ENCODE assay signal across 10 cellular contexts in the genomic region with DNA sequence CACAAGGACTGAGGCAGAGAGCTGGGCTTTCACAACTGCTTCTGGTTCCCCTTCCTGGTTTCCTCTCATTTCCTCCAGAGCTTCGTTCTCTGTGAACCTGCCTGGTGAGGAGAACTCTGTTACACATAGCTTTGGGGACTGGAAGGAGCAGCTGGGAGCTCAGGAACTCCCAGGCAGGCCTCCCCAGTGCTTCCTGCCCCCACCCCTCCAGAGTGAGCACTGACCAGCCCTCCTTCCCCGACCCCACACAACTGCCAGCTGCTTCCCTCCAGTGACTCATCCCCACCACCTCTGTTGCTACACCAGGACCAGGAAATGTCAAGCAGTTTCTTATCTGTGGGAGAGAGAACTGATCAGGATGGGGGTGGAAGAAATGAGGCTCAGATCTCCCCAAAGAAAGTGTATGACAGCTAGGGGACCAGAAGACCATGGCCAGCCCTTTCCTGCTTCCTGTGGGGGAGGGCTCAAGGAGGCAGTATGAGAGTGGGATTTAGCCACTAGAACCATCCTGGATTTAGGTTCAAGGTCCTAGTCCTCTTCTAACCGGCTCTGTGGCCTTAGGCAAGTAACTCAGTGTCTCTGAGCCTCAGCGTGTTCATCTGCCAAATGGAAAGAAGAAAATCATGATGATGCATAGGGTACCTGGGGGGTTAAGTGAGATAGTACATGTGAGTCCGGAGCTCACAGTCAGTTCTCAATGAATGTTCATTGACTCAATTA. TPM values are rescaled to one million over a fixed set of nuclear protein-coding genes. Genes with fewer than 3 reads are reported as not detected.
DNase-seq lines count a peak whose midpoint lies in the region; ATAC-seq and TF ChIP-seq lines count a peak whose summit lies in the region.
"Had no signal": no experiment of that assay in that cellular context is flagged by ENCODE, and none has a peak within 500 bp of the region (broad histone marks: within the 10 kb centered on the region; RNA-seq: fewer than 3 reads in every experiment).

No MANE protein-coding gene starts in this region.

- in situ Hi-C loops in astrocyte of the spinal cord (cut with HindIII; ENCODE audit: low sequenced_read_pairs) = no loop called here

- H3K9me3 ChIP-seq in right lobe of liver = no peaks in the 10 kb centered on the region

- TF ChIP-seq POLR2A in right lobe of liver (IDR thresholded peaks at IDR 0.05) = no peak

- peak overlapping the region; percentile 48 to 53 for H3K4me3 Mint-ChIP-seq in CD14-positive monocyte
- H3K4me3 Mint-ChIP-seq: stimulated activated naive CD8-positive, alpha-beta T cell treated with anti-CD3 and anti-CD28 coated beads, Interleukin-15, Interleukin-2, amounts not matched to agents 100 ng/mL and 50 ng/mL, for 24 hours had no signal

- peak; percentile 87 for DNase-seq in CD14-positive monocyte (ENCODE audit: low spot score)
- DNase-seq in Kasumi-1 (lab: John Stamatoyannopoulos, UW) = peak; percentile 99
- DNase-seq in astrocyte of the spinal cord (ENCODE audit: low read depth, low spot score) = peak; percentile 63
- DNase-seq in right lobe of liver = peak in 2 of 3 donors; percentile 60 to 80
- no peak for DNase-seq in DMS114 treated with DMSO at 0.1 percent for 48 hours (lab: John Stamatoyannopoulos, UW; ENCODE audit: unreplicated experiment)
- DNase-seq in stimulated activated CD8-positive, alpha-beta memory T cell treated with anti-CD3 and anti-CD28 coated beads, Interleukin-4, amount 100 ng/mL, for 48 hours = no peak

- TF ChIP-seq CTCF in CD14-positive monocyte (IDR thresholded peaks at IDR 0.05) = no peak
- no peak for TF ChIP-seq CTCF in astrocyte of the spinal cord (IDR thresholded peaks at IDR 0.05; ENCODE audit: low read depth, low read length)
- no peak for TF ChIP-seq CTCF in right lobe of liver (IDR thresholded peaks at IDR 0.05)

- peaks cover 0 to 5% (median 5%) of the 10 kb centered on the region in 3 donors for H3K27me3 Mint-ChIP-seq in CD14-positive monocyte (ENCODE audit: low read depth in 3 of 3)
- H3K27me3 Mint-ChIP-seq: stimulated activated naive CD8-positive, alpha-beta T cell treated with anti-CD3 and anti-CD28 coated beads, Interleukin-15, Interleukin-2, amounts not matched to agents 100 ng/mL and 50 ng/mL, for 24 hours had no signal

- H3K27ac ChIP-seq in right lobe of liver = peak overlapping the region in 1 of 3 donors; percentile 38

- peak overlapping the region; percentile 91 to 98 (median 95) for H3K27ac Mint-ChIP-seq in CD14-positive monocyte
- H3K27ac Mint-ChIP-seq: stimulated activated naive CD8-positive, alpha-beta T cell treated with anti-CD3 and anti-CD28 coated beads, Interleukin-15, Interleukin-2, amounts not matched to agents 100 ng/mL and 50 ng/mL, for 24 hours had no signal

- intact Hi-C loops in CD14-positive monocyte (cut with micrococcal nuclease) = loop anchor here (10.0 kb wide), 1 partner anchor 90 kb away; no protein-coding TSS in a partner anchor
- intact Hi-C loops in right lobe of liver (cut with DNase I) = no loop called here

- no peaks in the 10 kb centered on the region for H3K36me3 ChIP-seq in right lobe of liver

- peaks cover 0 to 4% of the 10 kb centered on the region in 2 donors for H3K27me3 ChIP-seq in right lobe of liver

- ATAC-seq in right lobe of liver = peak; percentile 59 to 80 (median 70)
- no peak for ATAC-seq in HG03571 (IDR thresholded peaks at IDR 0.05; ENCODE audit: unreplicated experiment)
- no peak for ATAC-seq in HG02973 (IDR thresholded peaks at IDR 0.05; ENCODE audit: unreplicated experiment)

- peaks cover 0 to 4% (median 0%) of the 10 kb centered on the region in 4 donors for H3K4me1 ChIP-seq in right lobe of liver

- H3K4me3 ChIP-seq in astrocyte of the spinal cord (ENCODE audit: low read depth, low read length) (no peak overlapping the region), right lobe of liver (no peak overlapping the region)
- H3K4me3 ChIP-seq: dorsolateral prefrontal cortex had no signal

- peaks cover 0 to 2% (median 0%) of the 10 kb centered on the region in 7 donors for H3K9me3 Mint-ChIP-seq in CD14-positive monocyte
- H3K9me3 Mint-ChIP-seq: stimulated activated naive CD8-positive, alpha-beta T cell treated with anti-CD3 and anti-CD28 coated beads, Interleukin-15, Interleukin-2, amounts not matched to agents 100 ng/mL and 50 ng/mL, for 24 hours had no signal

- H3K36me3 Mint-ChIP-seq in CD14-positive monocyte = no peaks in the 10 kb centered on the region

- WGBS in right lobe of liver (ENCODE audit: insufficient coverage, low coverage, low lambda C conversion rate, missing lambda C conversion rate) = 51% methylated on average over 3 of the region's 5 CpGs

- H3K4me1 Mint-ChIP-seq in CD14-positive monocyte = peaks cover 44% of the 10 kb centered on the region

RNA-seq across cellular contexts. Expression of a gene that starts 4.5 kb away (rescaled TPM):
- 10 to 100 TPM; 11.3 to 13.2 TPM for polyA plus RNA-seq in CD14-positive monocyte
- total RNA-seq in right lobe of liver = 10 to 100 TPM in 4 of 6 experiments, 1 to 10 TPM in 2; 5.7 to 22.1 (median 12.2) TPM

Comparison
In these comparisons a context has a peak if more than half of its experiments do, and no peak if none do; other contexts are left out.
1. DNase-seq: peak in CD14-positive monocyte (single experiment), Kasumi-1 (2 of 2), astrocyte of the spinal cord (single experiment) and right lobe of liver (2 of 3); none in DMS114 treated with DMSO at 0.1 percent for 48 hours (single experiment) and stimulated activated CD8-positive, alpha-beta memory T cell treated with anti-CD3 and anti-CD28 coated beads, Interleukin-4, amount 100 ng/mL, for 48 hours (single experiment).
2. ATAC-seq: peak in right lobe of liver (4 of 4); none in HG03571 (single experiment) and HG02973 (single experiment).
3. intact Hi-C loops: an anchor here in CD14-positive monocyte (10.0 kb wide); none called in right lobe of liver.